8 cellular contexts compared by ENCODE assay signal in the genomic region with DNA sequence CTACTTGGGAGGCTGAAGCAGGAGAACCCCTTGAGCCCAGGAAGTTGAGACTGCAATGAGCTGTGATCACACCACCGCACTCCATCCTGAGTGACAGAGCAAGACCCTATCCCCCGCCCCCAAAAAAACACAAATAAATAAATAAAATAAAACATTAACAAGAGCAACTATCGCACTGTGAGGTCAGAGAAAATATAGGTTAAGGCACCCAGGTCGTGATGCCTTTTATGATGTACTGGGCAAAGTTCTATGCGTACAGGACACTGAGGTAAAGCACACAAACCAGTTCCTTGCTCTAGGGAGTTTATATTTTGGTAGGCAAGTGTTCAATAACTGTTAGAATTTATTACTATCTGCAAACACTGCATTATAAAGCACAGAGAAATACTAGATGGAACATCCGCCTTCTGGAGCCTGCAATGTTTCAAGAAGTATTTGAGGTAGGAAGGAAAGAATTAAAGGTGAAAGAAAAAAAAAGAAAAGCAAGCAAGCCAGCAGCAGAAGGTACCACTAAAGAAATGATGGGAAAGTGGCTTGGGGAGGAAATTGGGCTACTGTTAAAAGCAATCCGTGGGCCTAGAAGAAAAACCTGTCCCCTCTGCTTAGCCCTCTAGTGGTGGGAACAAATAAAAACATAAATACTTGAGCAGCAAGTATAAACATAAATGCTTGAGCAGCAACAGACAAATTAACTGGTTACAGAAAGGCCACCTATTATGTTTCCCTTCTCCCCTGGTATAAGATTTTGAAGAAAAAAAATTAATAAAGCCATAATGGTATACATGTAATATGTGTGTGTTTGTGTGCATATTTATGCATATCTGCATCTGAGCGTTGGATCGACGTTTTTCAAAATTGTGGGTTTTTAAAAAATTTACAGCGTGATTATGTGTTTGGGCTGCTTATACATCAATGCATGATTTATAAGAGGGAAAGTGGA.
DNase-seq lines count a peak whose midpoint lies in the region; ATAC-seq, FAIRE-seq and TF ChIP-seq lines count a peak whose summit lies in the region.

No MANE protein-coding gene starts in this region.

- H3K4me3 ChIP-seq in cardiac muscle cell (no peak overlapping the region), choroid plexus epithelial cell (ENCODE audit: low read depth, low read length) (no peak overlapping the region), pancreas (no peak overlapping the region), suprapubic skin (no peak overlapping the region)

- H3K27ac ChIP-seq in cardiac muscle cell: no peak overlapping the region
- H3K27ac ChIP-seq in pancreas: no peak overlapping the region
- no peak overlapping the region for H3K27ac ChIP-seq in suprapubic skin

- no peak for TF ChIP-seq EP300 in suprapubic skin (IDR thresholded peaks at IDR 0.05)

- FAIRE-seq in pancreas (lab: Jason Lieb, UNC): no peak

- TF ChIP-seq CTCF in cardiac muscle cell (IDR thresholded peaks at IDR 0.05; ENCODE audit: low read depth, low read length): peak; percentile 69
- TF ChIP-seq CTCF in choroid plexus epithelial cell (conservative IDR thresholded peaks at IDR 0.05; ENCODE audit: low read depth, low read length): peak; percentile 71
- peak in 3 of 4 donors; percentile 31 to 51 (median 44) for TF ChIP-seq CTCF in pancreas (IDR thresholded peaks at IDR 0.05)
- TF ChIP-seq CTCF in suprapubic skin (IDR thresholded peaks at IDR 0.05): peak in 1 of 2 donors; percentile 37

- H3K4me1 ChIP-seq in cardiac muscle cell (ENCODE audit: low read depth) (no peaks in the 10 kb centered on the region), pancreas (no peaks in the 10 kb centered on the region), suprapubic skin (no peaks in the 10 kb centered on the region)

- no peak for ATAC-seq in left ventricle myocardium superior
- ATAC-seq in pancreas: peak in 1 of 4 donors; percentile 32

- TF ChIP-seq POLR2A in suprapubic skin (IDR thresholded peaks at IDR 0.05): no peak

- WGBS in pancreas, 2 donors: 75 to 81% methylated on average over 11 of the region's 11 CpGs
- WGBS in suprapubic skin: 82% methylated on average over 11 of the region's 11 CpGs

- H3K27me3 ChIP-seq in cardiac muscle cell (peaks cover 24% of the 10 kb centered on the region), pancreas (peaks cover 0 to 7% (median 0%) of the 10 kb centered on the region in 4 donors), suprapubic skin (peaks cover 11% of the 10 kb centered on the region)

- no peaks in the 10 kb centered on the region for H3K9me3 ChIP-seq in cardiac muscle cell (ENCODE audit: low read depth)
- no peaks in the 10 kb centered on the region for H3K9me3 ChIP-seq in pancreas
- H3K9me3 ChIP-seq in suprapubic skin: no peaks in the 10 kb centered on the region

- intact Hi-C loops in left ventricle myocardium superior (cut with micrococcal nuclease): no loop called here
- intact Hi-C loops in pancreas (cut with DNase I): no loop called here

- peak; percentile 32 to 54 for DNase-seq in cardiac muscle cell (ENCODE audit: low read depth in 1 of 2, low spot score in 1 of 2)
- DNase-seq in left ventricle myocardium superior: no peak
- DNase-seq in NCI-H526 treated with DMSO at 0.1 percent for 48 hours (lab: John Stamatoyannopoulos, UW): peak; percentile 36
- DNase-seq in choroid plexus epithelial cell (ENCODE audit: low read depth): peak; percentile 50
- no peak for DNase-seq in pancreas
- DNase-seq in suprapubic skin (ENCODE audit: low spot score in 2 of 2): no peak
- no peak for DNase-seq in stimulated activated CD4-positive, alpha-beta T cell treated with anti-CD3 and anti-CD28 coated beads, Interleukin-15, amount 100 ng/mL, for 24 hours
- no peak for DNase-seq in activated gamma-delta T cell treated with Interleukin-2 at 50 U/mL for 16 hours

- H3K36me3 ChIP-seq in cardiac muscle cell: no peaks in the 10 kb centered on the region
- H3K36me3 ChIP-seq in pancreas: no peaks in the 10 kb centered on the region
- no peaks in the 10 kb centered on the region for H3K36me3 ChIP-seq in suprapubic skin

Comparison
In these comparisons a context has a peak if more than half of its experiments do, and no peak if none do; other contexts are left out.
1. DNase-seq: peak in cardiac muscle cell (2 of 2), NCI-H526 treated with DMSO at 0.1 percent for 48 hours (single experiment) and choroid plexus epithelial cell (single experiment); none in left ventricle myocardium superior (single experiment), pancreas (0 of 6), suprapubic skin (0 of 2), stimulated activated CD4-positive, alpha-beta T cell treated with anti-CD3 and anti-CD28 coated beads, Interleukin-15, amount 100 ng/mL, for 24 hours (single experiment) and activated gamma-delta T cell treated with Interleukin-2 at 50 U/mL for 16 hours (single experiment).